19 cellular contexts compared by ENCODE assay signal in genomic region chr4:6647582-6648230, GRCh38. TPM values are rescaled to one million over a fixed set of nuclear protein-coding genes. Genes with fewer than 3 reads are reported as not detected.
DNase-seq lines count a peak whose midpoint lies in the region; ATAC-seq, FAIRE-seq and TF ChIP-seq lines count a peak whose summit lies in the region.
"Had no signal": no experiment of that assay in that cellular context is flagged by ENCODE, and none has a peak within 500 bp of the region (broad histone marks: within the 10 kb centered on the region; RNA-seq: fewer than 3 reads in every experiment).

No MANE protein-coding gene starts in this region.

- peaks cover 13% of the 10 kb centered on the region for H3K4me1 Mint-ChIP-seq in stimulated activated naive CD8-positive, alpha-beta T cell treated with anti-CD3 and anti-CD28 coated beads, Interleukin-15, Interleukin-2, amounts not matched to agents 100 ng/mL and 50 ng/mL, for 24 hours (ENCODE audit: low read depth)
- peaks cover 20% of the 10 kb centered on the region for H3K4me1 Mint-ChIP-seq in stimulated activated effector memory CD8-positive, alpha-beta T cell treated with anti-CD3 and anti-CD28 coated beads, Interleukin-12 subunit alpha, Interleukin-12 subunit beta, amount 100 ng/mL, for 72 hours

- FAIRE-seq in GM12878 (lab: Jason Lieb, UNC), result no peak
- FAIRE-seq: H54 had no signal

- no peak overlapping the region for H3K4me3 Mint-ChIP-seq in stimulated activated naive CD8-positive, alpha-beta T cell treated with anti-CD3 and anti-CD28 coated beads, Interleukin-15, Interleukin-2, amounts not matched to agents 100 ng/mL and 50 ng/mL, for 24 hours
- no peak overlapping the region for H3K4me3 Mint-ChIP-seq in stimulated activated effector memory CD8-positive, alpha-beta T cell treated with anti-CD3 and anti-CD28 coated beads, Interleukin-12 subunit alpha, Interleukin-12 subunit beta, amount 100 ng/mL, for 72 hours
- H3K4me3 Mint-ChIP-seq: CD4-positive, alpha-beta memory T cell; HFFc6 had no signal

- BruUV-seq in GM12878 (replicated peaks; lab: Mats Ljungman, UMichigan), result no TSS peak

- H3K9me3 ChIP-seq in GM12878 (replicated peaks; ENCODE audit: control insufficient read depth, insufficient read depth, low read length), result no peaks in the 10 kb centered on the region; the same call in 2 of the 3 replicates
- H3K9me3 ChIP-seq: SK-N-SH had no signal

- H3K4me3 ChIP-seq in GM12878, result no peak overlapping the region

- H3K4me1 ChIP-seq in GM12878 (ENCODE audit: control insufficient read depth, insufficient read depth, low read length), result no peaks in the 10 kb centered on the region

- H2AFZ ChIP-seq in GM12878 (ENCODE audit: control insufficient read depth, low read depth, low read length), result no peak overlapping the region

- no peaks in the 10 kb centered on the region; the same call in 1 of the 2 replicates for H4K20me1 ChIP-seq in GM12878 (ENCODE audit: control insufficient read depth, insufficient read depth)

- SMC1A ChIA-PET in GM12878 (lab: Charles Lee; ENCODE audit: uncharacterized antibody, unreplicated experiment), result no interaction called here

- intact Hi-C loops in GM12878 (cut with micrococcal nuclease; ENCODE audit: unreplicated experiment), result no loop called here

- H3K9ac ChIP-seq in GM12878 (ENCODE audit: control insufficient read depth, insufficient read depth, low read length), result no peak overlapping the region
- H3K9ac ChIP-seq: SK-N-SH had no signal

- H3K36me3 ChIP-seq in GM12878 (ENCODE audit: control insufficient read depth in 2 of 2, insufficient read depth in 2 of 2, low read length in 1 of 2), result peaks cover 0 to 4% of the 10 kb centered on the region in 2 experiments; a peak in 2 of 4 replicates

- no peak overlapping the region for H3K4me2 ChIP-seq in GM12878 (ENCODE audit: control insufficient read depth, insufficient read depth)
- H3K4me2 ChIP-seq: SK-N-SH had no signal

- no peaks in the 10 kb centered on the region for H3K9me3 Mint-ChIP-seq in stimulated activated naive CD8-positive, alpha-beta T cell treated with anti-CD3 and anti-CD28 coated beads, Interleukin-15, Interleukin-2, amounts not matched to agents 100 ng/mL and 50 ng/mL, for 24 hours
- H3K9me3 Mint-ChIP-seq in stimulated activated effector memory CD8-positive, alpha-beta T cell treated with anti-CD3 and anti-CD28 coated beads, Interleukin-12 subunit alpha, Interleukin-12 subunit beta, amount 100 ng/mL, for 72 hours, result no peaks in the 10 kb centered on the region
- H3K9me3 Mint-ChIP-seq: CD4-positive, alpha-beta memory T cell; HFFc6 had no signal

- no peak for ATAC-seq in stimulated activated naive CD8-positive, alpha-beta T cell treated with anti-CD3 and anti-CD28 coated beads, Interleukin-15, Interleukin-2, amounts not matched to agents 100 U/mL and 50 U/mL, for 24 hours
- no peak for ATAC-seq in GM12878
- ATAC-seq in stimulated activated effector memory CD8-positive, alpha-beta T cell treated with anti-CD3 and anti-CD28 coated beads, Interleukin-12 subunit alpha, Interleukin-12 subunit beta, amount 100 ng/mL, for 72 hours, result no peak

- WGBS in GM12878 (ENCODE audit: insufficient coverage, insufficient replicate concordance, low lambda C conversion rate, missing lambda C conversion rate), result 38% methylated on average over 6 of the region's 6 CpGs

- no peak overlapping the region for H3K27ac ChIP-seq in GM12878 (ENCODE audit: control insufficient read depth, insufficient read depth)

- TF ChIP-seq CTCF in GM12878 (IDR thresholded peaks at IDR 0.05 in 2 of 3, conservative IDR thresholded peaks at IDR 0.05 in 1 of 3; ENCODE audit: control insufficient read depth in 2 of 3, extremely low read depth in 1 of 3, insufficient read depth in 1 of 3, low read depth in 3 of 3, low read length in 3 of 3), result no peak

- no peak for TF ChIP-seq EP300 in GM12878 (IDR thresholded peaks at IDR 0.05; ENCODE audit: borderline replicate concordance in 1 of 2, control insufficient read depth in 1 of 2, low read depth in 2 of 2, low read length in 2 of 2)

- H3K79me2 ChIP-seq in GM12878 (ENCODE audit: control insufficient read depth, insufficient read depth, low read length), result peaks cover 6% of the 10 kb centered on the region

- H3K27me3 ChIP-seq in GM12878 (replicated peaks in 1 of 2; ENCODE audit: control insufficient read depth in 2 of 2, insufficient read depth in 2 of 2, low read length in 1 of 2), result no peaks in the 10 kb centered on the region

- H3K27ac Mint-ChIP-seq in stimulated activated naive CD8-positive, alpha-beta T cell treated with anti-CD3 and anti-CD28 coated beads, Interleukin-15, Interleukin-2, amounts not matched to agents 100 ng/mL and 50 ng/mL, for 24 hours, result peak overlapping the region; percentile 43
- peak overlapping the region; percentile 51 for H3K27ac Mint-ChIP-seq in stimulated activated effector memory CD8-positive, alpha-beta T cell treated with anti-CD3 and anti-CD28 coated beads, Interleukin-12 subunit alpha, Interleukin-12 subunit beta, amount 100 ng/mL, for 72 hours
- H3K27ac Mint-ChIP-seq: HFFc6 had no signal

- CTCF ChIA-PET in GM12878 (lab: Yijun Ruan, JAX), result interaction anchor here (0.6 kb wide), 1 partner anchor 100 kb away, joined by 3 read pairs; no protein-coding TSS in a partner anchor

- TF ChIP-seq POLR2A in GM12878 (IDR thresholded peaks at IDR 0.05; ENCODE audit: low read depth, low read length), result no peak

- POLR2A ChIA-PET in GM12878 (lab: Charles Lee), result no interaction called here

- H3K36me3 Mint-ChIP-seq in stimulated activated naive CD8-positive, alpha-beta T cell treated with anti-CD3 and anti-CD28 coated beads, Interleukin-15, Interleukin-2, amounts not matched to agents 100 ng/mL and 50 ng/mL, for 24 hours (ENCODE audit: low read depth), result peaks cover 12% of the 10 kb centered on the region
- peaks cover 20% of the 10 kb centered on the region for H3K36me3 Mint-ChIP-seq in stimulated activated effector memory CD8-positive, alpha-beta T cell treated with anti-CD3 and anti-CD28 coated beads, Interleukin-12 subunit alpha, Interleukin-12 subunit beta, amount 100 ng/mL, for 72 hours

- TF ChIP-seq RAD21 in GM12878 (IDR thresholded peaks at IDR 0.05; ENCODE audit: insufficient read depth, low read depth, low read length), result no peak

- DNase-seq in NCI-H510A treated with DMSO at 0.1 percent for 48 hours (lab: John Stamatoyannopoulos, UW), result peak; percentile 4
- DNase-seq in NCI-H510A (lab: John Stamatoyannopoulos, UW), result no peak
- DNase-seq in stimulated activated naive CD8-positive, alpha-beta T cell treated with anti-CD3 and anti-CD28 coated beads, Interleukin-15, Interleukin-2, amounts not matched to agents 100 U/mL and 50 U/mL, for 24 hours, result no peak
- DNase-seq in GM12878 (ENCODE audit: low read depth, low spot score), result no peak
- no peak for DNase-seq in stimulated activated effector memory CD8-positive, alpha-beta T cell treated with anti-CD3 and anti-CD28 coated beads, Interleukin-12 subunit alpha, Interleukin-12 subunit beta, amount 100 ng/mL, for 72 hours (ENCODE audit: low spot score in 2 of 2)
- no peak for DNase-seq in T-helper 2 cell
- DNase-seq in cortex of kidney (lab: John Stamatoyannopoulos, UW), result no peak
- DNase-seq: 8988T; CD4-positive, alpha-beta memory T cell; DMS79; HFFc6; Karpas-422; NCI-H1417 treated with DMSO at 0.1 percent for 48 hours; NCI-H187 treated with DMSO at 0.1 percent for 48 hours; NCI-H226; OCI-M1; SK-N-SH had no signal

- RAD21 ChIA-PET in GM12878 (lab: Charles Lee; ENCODE audit: unreplicated experiment), result no interaction called here

- H3K27me3 Mint-ChIP-seq in stimulated activated naive CD8-positive, alpha-beta T cell treated with anti-CD3 and anti-CD28 coated beads, Interleukin-15, Interleukin-2, amounts not matched to agents 100 ng/mL and 50 ng/mL, for 24 hours, result no peaks in the 10 kb centered on the region
- H3K27me3 Mint-ChIP-seq: CD4-positive, alpha-beta memory T cell had no signal

- in situ Hi-C loops in GM12878 (cut with MboI), result no loop called here

TF ChIP-seq in GM12878, 131 proteins besides CTCF, POLR2A, EP300 and RAD21 (continues in another document):
- TF ChIP-seq SREBF2 (IDR thresholded peaks at IDR 0.05; ENCODE audit: low read length), result no peak

RNA-seq across cellular contexts. Expression of gene MRFAP1, which starts 7.2 kb away (rescaled TPM):
- total RNA-seq in GM12878 (2013; cell fraction: nucleolus; rRNA removed), result 11.5 and 11.9 TPM in 2 replicates
- 48.5 and 50.6 TPM in 2 replicates for total RNA-seq in GM12878 (2014; rRNA removed)
- total RNA-seq in GM12878 (2014; rRNA removed; fragmentation: Illumina TruSeq; extraction: Trizol), result 54.8 and 56.9 TPM in 2 replicates
- 105 TPM in 2 replicates for total RNA-seq in GM12878 (2021)
- polyA plus RNA-seq in GM12878 (2011; ENCODE audit: low read depth), result 76.4 TPM
- polyA plus RNA-seq in GM12878 (2011; rRNA removed), result 97.5 and 99.4 TPM in 2 replicates
- 61.4 and 95.3 TPM in 2 replicates for polyA plus RNA-seq in GM12878 (2011; cell fraction: cytosol; rRNA removed)
- 50.2 and 76.3 TPM in 2 replicates for polyA plus RNA-seq in GM12878 (2011; cell fraction: nucleus; rRNA removed)
- 107 and 111 TPM in 2 replicates for polyA plus RNA-seq in GM12878 (2012)
- 69.3 and 70.2 TPM in 2 replicates for polyA plus RNA-seq in GM12878 (2014; fragmentation: Illumina TruSeq; extraction: Trizol)
- 10 to 100 TPM; 18.7 to 38.0 TPM for polyA plus RNA-seq in GM12878 (2014; fragmentation: Nextera tagmentation; extraction: Ambion mirVana)
- polyA plus RNA-seq in GM12878 (2014; rRNA removed), result 103 and 105 TPM in 2 replicates
- 10 to 100 TPM; 92.3 to 92.8 TPM for polyA plus RNA-seq in GM12878 (2016; fragmentation: Nextera tagmentation; extraction: Ambion mirVana)
- polyA minus RNA-seq in GM12878 (2011; rRNA and poly(A)+ RNA removed), result 19.4 and 21.8 TPM in 2 replicates
- 9.2 and 14.2 TPM in 2 replicates for polyA minus RNA-seq in GM12878 (2011; cell fraction: cytosol; rRNA and poly(A)+ RNA removed)
- polyA minus RNA-seq in GM12878 (2011; cell fraction: nucleus; rRNA and poly(A)+ RNA removed), result 12.5 and 17.5 TPM in 2 replicates

RNA-seq across cellular contexts. Expression of gene S100P, which starts 46.0 kb away (rescaled TPM):
- total RNA-seq in GM12878 (2013; cell fraction: nucleolus; rRNA removed), result not detected in 2 replicates
- total RNA-seq in GM12878 (2014; rRNA removed) (not detected in 2 replicates), GM12878 (2014; rRNA removed; fragmentation: Illumina TruSeq; extraction: Trizol) (not detected in 2 replicates), GM12878 (2021) (0.37 and 0.90 TPM in 2 replicates)
- not detected for polyA plus RNA-seq in GM12878 (2011; ENCODE audit: low read depth)
- polyA plus RNA-seq in GM12878 (2011; rRNA removed) (not detected in 2 replicates), GM12878 (2014; fragmentation: Illumina TruSeq; extraction: Trizol) (not detected in 2 replicates), GM12878 (2014; fragmentation: Nextera tagmentation; extraction: Ambion mirVana) (not detected), GM12878 (2014; rRNA removed) (not detected in 2 replicates), GM12878 (2016; fragmentation: Nextera tagmentation; extraction: Ambion mirVana) (not detected)
- not detected in 2 replicates for polyA plus RNA-seq in GM12878 (2011; cell fraction: cytosol; rRNA removed)
- polyA plus RNA-seq in GM12878 (2011; cell fraction: nucleus; rRNA removed), result not detected in 2 replicates
- not detected in 2 replicates for polyA plus RNA-seq in GM12878 (2012)
- polyA minus RNA-seq in GM12878 (2011; rRNA and poly(A)+ RNA removed), result not detected in 2 replicates
- 14.4 and 27.8 TPM in 2 replicates for polyA minus RNA-seq in GM12878 (2011; cell fraction: cytosol; rRNA and poly(A)+ RNA removed)
- 3.7 and 12.0 TPM in 2 replicates for polyA minus RNA-seq in GM12878 (2011; cell fraction: nucleus; rRNA and poly(A)+ RNA removed)
- total RNA-seq: HFFc6 had no signal
- polyA plus RNA-seq: SK-N-SH had no signal
